6 cellular contexts compared by ENCODE assay signal in the genomic region with DNA sequence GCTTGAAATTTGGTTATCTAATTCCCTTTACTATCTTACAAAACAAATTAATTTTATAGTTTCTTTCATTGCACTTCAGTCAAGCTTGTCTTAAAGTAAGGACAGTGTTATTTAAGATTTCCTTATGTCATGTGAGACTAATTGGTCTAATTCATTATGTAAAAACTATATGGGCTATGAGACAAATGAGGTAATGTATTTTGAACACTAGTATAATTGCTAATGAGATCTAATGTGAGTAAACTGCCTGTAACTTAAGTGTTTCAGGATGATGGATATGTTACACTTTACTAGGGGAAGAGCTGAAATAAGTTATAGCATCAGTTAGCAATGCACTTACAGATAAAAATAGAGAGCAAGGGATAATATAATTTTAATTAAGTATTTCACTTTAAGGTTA.
"Had no signal": no experiment of that assay in that cellular context is flagged by ENCODE, and none has a peak within 500 bp of the region (broad histone marks: within the 10 kb centered on the region; RNA-seq: fewer than 3 reads in every experiment).

No MANE protein-coding gene starts in this region.

- H3K4me3 ChIP-seq: GM23248, HAP-1 had no signal

- DNase-seq: GM23248, GOT3, H7, IMR-90 had no signal

- H3K4me1 ChIP-seq: HAP-1 had no signal

- H3K27ac ChIP-seq: GM23248 had no signal

- ATAC-seq: HCT116 had no signal

- H3K9me3 ChIP-seq: HAP-1 had no signal

- H3K36me3 ChIP-seq: HAP-1 had no signal
